ENCODE assay signal across 14 cellular contexts in genomic region chr12:108605000-108605689, GRCh38. TPM values are rescaled to one million over a fixed set of nuclear protein-coding genes. Genes with fewer than 3 reads are reported as not detected.
DNase-seq lines count a peak whose midpoint lies in the region; ATAC-seq and TF ChIP-seq lines count a peak whose summit lies in the region.
"Had no signal": no experiment of that assay in that cellular context is flagged by ENCODE, and none has a peak within 500 bp of the region (broad histone marks: within the 10 kb centered on the region; RNA-seq: fewer than 3 reads in every experiment).

No MANE protein-coding gene starts in this region.

- ATAC-seq in activated naive CD8-positive, alpha-beta T cell treated with anti-CD3 and anti-CD28 coated beads, Interleukin-2, amount 10 ng/mL, durations not matched to agents 7 days and 5 days (ENCODE audit: low read depth), result no peak
- ATAC-seq: left cardiac atrium; naive thymus-derived CD8-positive, alpha-beta T cell had no signal

- H3K36me3 ChIP-seq in CD8-positive, alpha-beta memory T cell (ENCODE audit: insufficient read depth, low read length), result no peaks in the 10 kb centered on the region
- H3K36me3 ChIP-seq in kidney epithelial cell (ENCODE audit: control insufficient read depth, insufficient read depth, low read length) (no peaks in the 10 kb centered on the region), right atrium auricular region (no peaks in the 10 kb centered on the region)
- H3K36me3 ChIP-seq: ascending aorta had no signal

- no peaks in the 10 kb centered on the region for H3K9me3 ChIP-seq in CD8-positive, alpha-beta memory T cell (ENCODE audit: low read length)
- no peaks in the 10 kb centered on the region for H3K9me3 ChIP-seq in right atrium auricular region
- H3K9me3 ChIP-seq: ascending aorta had no signal

- no peak overlapping the region for H3K4me3 Mint-ChIP-seq in CD8-positive, alpha-beta memory T cell
- peak overlapping the region; percentile 59 for H3K4me3 Mint-ChIP-seq in activated naive CD8-positive, alpha-beta T cell treated with anti-CD3 and anti-CD28 coated beads, Interleukin-2, amount 10 ng/mL, durations not matched to agents 7 days and 5 days
- H3K4me3 Mint-ChIP-seq: CD14-positive monocyte; naive thymus-derived CD8-positive, alpha-beta T cell had no signal

- no peak overlapping the region for H3K4me3 ChIP-seq in CD8-positive, alpha-beta memory T cell (ENCODE audit: low read length)
- no peak overlapping the region for H3K4me3 ChIP-seq in kidney epithelial cell (ENCODE audit: low read depth, low read length)
- no peak overlapping the region for H3K4me3 ChIP-seq in right atrium auricular region
- H3K4me3 ChIP-seq: ascending aorta had no signal

- POLR2A ChIA-PET in CD8-positive, alpha-beta memory T cell (lab: Charles Lee), result no interaction called here
- POLR2A ChIA-PET in activated naive CD8-positive, alpha-beta T cell treated with anti-CD3 and anti-CD28 coated beads, Interleukin-2, amount 10 ng/mL, durations not matched to agents 7 days and 5 days (lab: Charles Lee), result interaction anchor here (0.6 kb wide), 1 partner anchor 17 kb away, joined by 3 read pairs; no protein-coding TSS in a partner anchor

- no peaks in the 10 kb centered on the region for H3K4me1 Mint-ChIP-seq in CD8-positive, alpha-beta memory T cell
- H3K4me1 Mint-ChIP-seq in activated naive CD8-positive, alpha-beta T cell treated with anti-CD3 and anti-CD28 coated beads, Interleukin-2, amount 10 ng/mL, durations not matched to agents 7 days and 5 days, result peaks cover 6% of the 10 kb centered on the region
- H3K4me1 Mint-ChIP-seq: CD14-positive monocyte; naive thymus-derived CD8-positive, alpha-beta T cell had no signal

- no peak for TF ChIP-seq CTCF in kidney epithelial cell (IDR thresholded peaks at IDR 0.05; ENCODE audit: insufficient read depth, low read length, poor library complexity, severe bottlenecking)
- no peak for TF ChIP-seq CTCF in GM20000 (IDR thresholded peaks at IDR 0.05; ENCODE audit: extremely low read depth, missing control alignments)
- no peak for TF ChIP-seq CTCF in right atrium auricular region (IDR thresholded peaks at IDR 0.05)

- no peaks in the 10 kb centered on the region for H3K9me3 Mint-ChIP-seq in CD8-positive, alpha-beta memory T cell
- H3K9me3 Mint-ChIP-seq in activated naive CD8-positive, alpha-beta T cell treated with anti-CD3 and anti-CD28 coated beads, Interleukin-2, amount 10 ng/mL, durations not matched to agents 7 days and 5 days, result peaks cover 8% of the 10 kb centered on the region
- H3K9me3 Mint-ChIP-seq: naive thymus-derived CD8-positive, alpha-beta T cell had no signal

- CTCF ChIA-PET in CD8-positive, alpha-beta memory T cell (lab: Charles Lee), result interaction anchor here (0.7 to 5.6 kb wide), 4 partner anchors 13 to 199 kb away, joined by 3 to 28 read pairs (median 4); no protein-coding TSS in a partner anchor

- peaks cover 0 to 3% of the 10 kb centered on the region in 2 donors for H3K27me3 Mint-ChIP-seq in CD8-positive, alpha-beta memory T cell
- H3K27me3 Mint-ChIP-seq in activated naive CD8-positive, alpha-beta T cell treated with anti-CD3 and anti-CD28 coated beads, Interleukin-2, amount 10 ng/mL, durations not matched to agents 7 days and 5 days, result peaks cover 9% of the 10 kb centered on the region
- H3K27me3 Mint-ChIP-seq: naive thymus-derived CD8-positive, alpha-beta T cell had no signal

- no peaks in the 10 kb centered on the region for H3K4me1 ChIP-seq in CD8-positive, alpha-beta memory T cell (ENCODE audit: insufficient read depth, low read length)
- H3K4me1 ChIP-seq in right atrium auricular region, result peaks cover 0 to 11% of the 10 kb centered on the region in 2 donors

- no peak for DNase-seq in CD8-positive, alpha-beta memory T cell
- DNase-seq in HK-2 (ENCODE audit: unreplicated experiment) (peak; percentile 39), kidney epithelial cell (ENCODE audit: low read depth) (peak; percentile 55), COR-L47 (lab: John Stamatoyannopoulos, UW) (no peak), GM20000 (ENCODE audit: low spot score) (no peak), DMS153 treated with DMSO at 0.1 percent for 48 hours (lab: John Stamatoyannopoulos, UW; ENCODE audit: unreplicated experiment) (no peak), right atrium auricular region (ENCODE audit: low spot score) (no peak)
- DNase-seq in activated naive CD8-positive, alpha-beta T cell treated with anti-CD3 and anti-CD28 coated beads, Interleukin-2, amount 10 ng/mL, durations not matched to agents 7 days and 5 days, result no peak
- DNase-seq: head of caudate nucleus; left cardiac atrium; naive thymus-derived CD8-positive, alpha-beta T cell had no signal

- H3K27me3 ChIP-seq in CD8-positive, alpha-beta memory T cell (ENCODE audit: insufficient read depth, low read length, poor library complexity, severe bottlenecking), result no peaks in the 10 kb centered on the region
- H3K27me3 ChIP-seq in kidney epithelial cell (ENCODE audit: control insufficient read depth, insufficient read depth, low read length) (no peaks in the 10 kb centered on the region), right atrium auricular region (no peaks in the 10 kb centered on the region)
- H3K27me3 ChIP-seq: ascending aorta had no signal

- no peak overlapping the region for H3K27ac ChIP-seq in CD8-positive, alpha-beta memory T cell (ENCODE audit: low read depth, low read length)
- H3K27ac ChIP-seq in right atrium auricular region, result no peak overlapping the region
- H3K27ac ChIP-seq: ascending aorta, KMS-11 had no signal

- H3K27ac Mint-ChIP-seq in CD8-positive, alpha-beta memory T cell, result peak overlapping the region in 5 of 8 donors; percentile 11 to 85 (median 29)
- H3K27ac Mint-ChIP-seq in activated naive CD8-positive, alpha-beta T cell treated with anti-CD3 and anti-CD28 coated beads, Interleukin-2, amount 10 ng/mL, durations not matched to agents 7 days and 5 days, result peak overlapping the region; percentile 86

- H3K36me3 Mint-ChIP-seq in CD8-positive, alpha-beta memory T cell, result no peaks in the 10 kb centered on the region
- peaks cover 3% of the 10 kb centered on the region for H3K36me3 Mint-ChIP-seq in activated naive CD8-positive, alpha-beta T cell treated with anti-CD3 and anti-CD28 coated beads, Interleukin-2, amount 10 ng/mL, durations not matched to agents 7 days and 5 days
- H3K36me3 Mint-ChIP-seq: CD14-positive monocyte; naive thymus-derived CD8-positive, alpha-beta T cell had no signal

RNA-seq across cellular contexts. Expression of gene TMEM119, which starts 7.3 kb away (rescaled TPM):
- not detected for total RNA-seq in CD8-positive, alpha-beta memory T cell
- 0.66 TPM for polyA plus RNA-seq in CD8-positive, alpha-beta memory T cell
- total RNA-seq in activated naive CD8-positive, alpha-beta T cell treated with anti-CD3 and anti-CD28 coated beads, Interleukin-2, amount 10 ng/mL, durations not matched to agents 7 days and 5 days, result under 1 TPM; 0.11 to 0.48 TPM
- total RNA-seq in kidney epithelial cell, result not detected in 2 replicates
- 1 to 10 TPM; 1.8 to 5.5 TPM for total RNA-seq in right atrium auricular region

RNA-seq across cellular contexts. Expression of gene SELPLG, which starts 28.5 kb away (rescaled TPM):
- total RNA-seq in CD8-positive, alpha-beta memory T cell, result 10 to 100 TPM; 37.0 to 37.7 TPM
- 760 TPM for polyA plus RNA-seq in CD8-positive, alpha-beta memory T cell
- 100 to 1,000 TPM; 159 to 163 TPM for total RNA-seq in activated naive CD8-positive, alpha-beta T cell treated with anti-CD3 and anti-CD28 coated beads, Interleukin-2, amount 10 ng/mL, durations not matched to agents 7 days and 5 days
- total RNA-seq in kidney epithelial cell (0.34 and 0.42 TPM in 2 replicates), right atrium auricular region (1 to 10 TPM; 3.7 to 7.7 TPM)

RNA-seq across cellular contexts. Expression of gene ISCU, which starts 42.7 kb away (rescaled TPM):
- total RNA-seq in CD8-positive, alpha-beta memory T cell, result 100 to 1,000 TPM; 113 to 116 TPM
- 302 TPM for polyA plus RNA-seq in CD8-positive, alpha-beta memory T cell
- 10 to 100 TPM; 86.8 to 89.6 TPM for total RNA-seq in activated naive CD8-positive, alpha-beta T cell treated with anti-CD3 and anti-CD28 coated beads, Interleukin-2, amount 10 ng/mL, durations not matched to agents 7 days and 5 days
- total RNA-seq in kidney epithelial cell (134 and 136 TPM in 2 replicates), right atrium auricular region (100 to 1,000 TPM; 421 to 433 TPM)

RNA-seq across cellular contexts. Expression of gene SART3, which starts 44.2 kb away (rescaled TPM):
- 10 to 100 TPM; 82.4 to 82.7 TPM for total RNA-seq in CD8-positive, alpha-beta memory T cell
- polyA plus RNA-seq in CD8-positive, alpha-beta memory T cell, result 40.1 TPM
- total RNA-seq in activated naive CD8-positive, alpha-beta T cell treated with anti-CD3 and anti-CD28 coated beads, Interleukin-2, amount 10 ng/mL, durations not matched to agents 7 days and 5 days, result 10 to 100 TPM; 79.9 to 88.3 TPM
- 40.3 and 56.0 TPM in 2 replicates for total RNA-seq in kidney epithelial cell
- total RNA-seq in right atrium auricular region, result 10 to 100 TPM; 33.4 to 44.4 TPM

Comparison
In these comparisons a context has a peak if more than half of its experiments do, and no peak if none do; other contexts are left out.
1. DNase-seq: peak in HK-2 (single experiment) and kidney epithelial cell (single experiment); none in CD8-positive, alpha-beta memory T cell (0 of 5), activated naive CD8-positive, alpha-beta T cell treated with anti-CD3 and anti-CD28 coated beads, Interleukin-2, amount 10 ng/mL, durations not matched to agents 7 days and 5 days (single experiment), COR-L47 (single experiment), GM20000 (single experiment), DMS153 treated with DMSO at 0.1 percent for 48 hours (single experiment) and right atrium auricular region (single experiment).
2. RNA of gene SELPLG, which starts 28.5 kb away (total RNA-seq): 159 to 163 TPM in activated naive CD8-positive, alpha-beta T cell treated with anti-CD3 and anti-CD28 coated beads, Interleukin-2, amount 10 ng/mL, durations not matched to agents 7 days and 5 days and 37.0 to 37.7 TPM in CD8-positive, alpha-beta memory T cell; 3.7 to 7.7 TPM in right atrium auricular region and 0.34 to 0.42 TPM in kidney epithelial cell; every median in the first group is over 4 times any median in the second.